In genomic region chr7:28165971-28166955, GRCh38 we compare ENCODE assay signal across 1 cellular context.
TF ChIP-seq lines count a peak whose summit lies in the region.

No MANE protein-coding gene starts in this region.

TF ChIP-seq in K562, 482 proteins besides CTCF, POLR2A, EP300 and RAD21:
- TF ChIP-seq TEAD1 (CRISPR knock-in tag; IDR thresholded peaks at IDR 0.05) (no peak), USF1 (CRISPR knock-in tag; IDR thresholded peaks at IDR 0.05) (no peak), PBX2 (CRISPR knock-in tag; IDR thresholded peaks at IDR 0.05; ENCODE audit: low read depth) (no peak), PBX2 (tag; conservative IDR thresholded peaks at IDR 0.05; ENCODE audit: low read depth) (no peak), ZNF551 (CRISPR knock-in tag; IDR thresholded peaks at IDR 0.05) (no peak), TFE3 (CRISPR knock-in tag; IDR thresholded peaks at IDR 0.05) (peak; percentile 43), LARP7 (IDR thresholded peaks at IDR 0.05) (no peak), RBM14 (IDR thresholded peaks at IDR 0.05; ENCODE audit: borderline replicate concordance, insufficient read depth, low read depth, low read length) (no peak), ZBTB8A (IDR thresholded peaks at IDR 0.05; ENCODE audit: partially characterized antibody) (no peak), PML (IDR thresholded peaks at IDR 0.05; ENCODE audit: low read length) (no peak)
